11 cellular contexts compared by ENCODE assay signal in genomic region chr16:4140652-4141051, GRCh38. TPM values are rescaled to one million over a fixed set of nuclear protein-coding genes. Genes with fewer than 3 reads are reported as not detected.
DNase-seq lines count a peak whose midpoint lies in the region; ATAC-seq and TF ChIP-seq lines count a peak whose summit lies in the region.
"Had no signal": no experiment of that assay in that cellular context is flagged by ENCODE, and none has a peak within 500 bp of the region (broad histone marks: within the 10 kb centered on the region; RNA-seq: fewer than 3 reads in every experiment).

No MANE protein-coding gene starts in this region.

- peaks cover 16% of the 10 kb centered on the region for H3K4me1 Mint-ChIP-seq in brain
- peaks cover 9 to 17% (median 9%) of the 10 kb centered on the region in 3 donors for H3K4me1 Mint-ChIP-seq in CD8-positive, alpha-beta memory T cell

- H3K27ac ChIP-seq in body of pancreas, result no peak overlapping the region
- H3K27ac ChIP-seq in CD8-positive, alpha-beta memory T cell (ENCODE audit: low read depth, low read length), result no peak overlapping the region

- CTCF ChIA-PET in CD8-positive, alpha-beta memory T cell (lab: Charles Lee), result no interaction called here

- no peaks in the 10 kb centered on the region for H3K9me3 ChIP-seq in body of pancreas
- no peaks in the 10 kb centered on the region for H3K9me3 ChIP-seq in CD8-positive, alpha-beta memory T cell (ENCODE audit: low read length)

- H3K4me3 ChIP-seq in body of pancreas, result no peak overlapping the region
- H3K4me3 ChIP-seq in CD8-positive, alpha-beta memory T cell (ENCODE audit: low read length), result no peak overlapping the region

- POLR2A ChIA-PET in CD8-positive, alpha-beta memory T cell (lab: Charles Lee), result no interaction called here

- H3K27me3 Mint-ChIP-seq in brain, result peaks cover 10% of the 10 kb centered on the region
- H3K27me3 Mint-ChIP-seq in CD8-positive, alpha-beta memory T cell, result peaks cover 5 to 14% of the 10 kb centered on the region in 2 donors

- no peaks in the 10 kb centered on the region for H3K36me3 ChIP-seq in body of pancreas (replicated peaks in 1 of 2; ENCODE audit: insufficient read depth in 1 of 2, low read depth in 2 of 2)
- no peaks in the 10 kb centered on the region for H3K36me3 ChIP-seq in CD8-positive, alpha-beta memory T cell (ENCODE audit: insufficient read depth, low read length)

- DNase-seq in GDM1 (lab: John Stamatoyannopoulos, UW) (peak; percentile 29), NCI-H1436 treated with DMSO at 0.1 percent for 48 hours (lab: John Stamatoyannopoulos, UW) (peak; percentile 25), myocyte (ENCODE audit: low read depth) (peak; percentile 19), mucosa of gallbladder (ENCODE audit: low spot score) (no peak), body of pancreas (no peak)
- DNase-seq in CD8-positive, alpha-beta memory T cell, result no peak
- DNase-seq: activated gamma-delta T cell, hippocampal formation, T-cell had no signal

- H3K9me3 Mint-ChIP-seq in brain, result peaks cover 11 to 24% (median 13%) of the 10 kb centered on the region in 5 experiments
- H3K9me3 Mint-ChIP-seq in CD8-positive, alpha-beta memory T cell, result peaks cover 0 to 1% (median 0%) of the 10 kb centered on the region in 5 donors
- H3K9me3 Mint-ChIP-seq: T-cell had no signal

- H3K27ac Mint-ChIP-seq in brain, result peak overlapping the region; percentile 78 to 95 (median 90)
- no peak overlapping the region for H3K27ac Mint-ChIP-seq in CD8-positive, alpha-beta memory T cell

- TF ChIP-seq POLR2A in body of pancreas (IDR thresholded peaks at IDR 0.05), result no peak

- TF ChIP-seq CTCF in brain (conservative IDR thresholded peaks at IDR 0.05), result no peak
- TF ChIP-seq CTCF in body of pancreas (IDR thresholded peaks at IDR 0.05), result no peak

- H3K4me1 ChIP-seq in body of pancreas, result peaks cover 6% of the 10 kb centered on the region
- peaks cover 6% of the 10 kb centered on the region for H3K4me1 ChIP-seq in CD8-positive, alpha-beta memory T cell (ENCODE audit: insufficient read depth, low read length)

- H3K36me3 Mint-ChIP-seq in brain, result peaks cover 17% of the 10 kb centered on the region
- peaks cover 0 to 5% (median 2%) of the 10 kb centered on the region in 3 donors for H3K36me3 Mint-ChIP-seq in CD8-positive, alpha-beta memory T cell
- H3K36me3 Mint-ChIP-seq: T-cell had no signal

- H3K27me3 ChIP-seq in body of pancreas, result no peaks in the 10 kb centered on the region
- no peaks in the 10 kb centered on the region for H3K27me3 ChIP-seq in CD8-positive, alpha-beta memory T cell (ENCODE audit: insufficient read depth, low read length, poor library complexity, severe bottlenecking)

- WGBS in body of pancreas, 2 donors, result 84 to 90% methylated on average over 3 of the region's 3 CpGs

- no peak for ATAC-seq in body of pancreas
- ATAC-seq in GM18520 (IDR thresholded peaks at IDR 0.05; ENCODE audit: unreplicated experiment), result no peak
- ATAC-seq: T-cell had no signal

- H3K4me3 Mint-ChIP-seq in brain, result peak overlapping the region in 1 of 5 experiments; percentile 15
- H3K4me3 Mint-ChIP-seq in CD8-positive, alpha-beta memory T cell, result no peak overlapping the region
- H3K4me3 Mint-ChIP-seq: T-cell had no signal

- intact Hi-C loops in body of pancreas (cut with DNase I), result no loop called here

RNA-seq across cellular contexts. Expression of gene ADCY9, which starts 24.4 kb away (rescaled TPM):
- polyA plus RNA-seq in brain (ENCODE audit: insufficient read depth, low read depth, low replicate concordance), result 11.1 TPM
- total RNA-seq in myocyte, result 28.4 and 31.7 TPM in 2 replicates
- 15.3 TPM for polyA plus RNA-seq in myocyte (2012)
- total RNA-seq in mucosa of gallbladder, result 34.6 TPM
- total RNA-seq in body of pancreas, result 10 to 100 TPM; 22.4 to 29.1 TPM
- 1 to 10 TPM; 8.2 to 9.2 TPM for total RNA-seq in CD8-positive, alpha-beta memory T cell
- polyA plus RNA-seq in CD8-positive, alpha-beta memory T cell, result 1.2 TPM

Comparison
In these comparisons a context has a peak if more than half of its experiments do, and no peak if none do; other contexts are left out.
1. DNase-seq: peak in GDM1 (single experiment), NCI-H1436 treated with DMSO at 0.1 percent for 48 hours (single experiment) and myocyte (single experiment); none in mucosa of gallbladder (single experiment), body of pancreas (0 of 4) and CD8-positive, alpha-beta memory T cell (0 of 5).
2. H3K27ac Mint-ChIP-seq: peak in brain (5 of 5); none in CD8-positive, alpha-beta memory T cell (0 of 8).